Comparison of ENCODE assay signal across 19 cellular contexts in genomic region chr2:10576456-10576855, GRCh38.
"Had no signal": no experiment of that assay in that cellular context is flagged by ENCODE, and none has a peak within 500 bp of the region (broad histone marks: within the 10 kb centered on the region; RNA-seq: fewer than 3 reads in every experiment).

No MANE protein-coding gene starts in this region.

- H3K27ac Mint-ChIP-seq: activated CD4-positive, alpha-beta T cell treated with anti-CD3 and anti-CD28 coated beads, Interleukin-2, amount 10 ng/mL, durations not matched to agents 7 days and 5 days; progenitor cell of endocrine pancreas had no signal

- H3K4me3 ChIP-seq: ascending aorta, cardiac muscle cell, gastroesophageal sphincter, heart left ventricle, left lung, skin epidermis, tibial artery had no signal

- DNase-seq: activated CD4-positive, alpha-beta T cell treated with anti-CD3 and anti-CD28 coated beads, Interleukin-2, amount 10 ng/mL, durations not matched to agents 7 days and 5 days; activated CD4-positive, CD25-positive, alpha-beta regulatory T cell; activated CD8-positive, alpha-beta memory T cell treated with anti-CD3 and anti-CD28 coated beads, Interleukin-2, amount 50 U/mL, for 4 hours; activated effector memory CD4-positive, alpha-beta T cell treated with Interleukin-2 at 50 U/mL for 16 hours; activated naive CD4-positive, alpha-beta T cell treated with anti-CD3 and anti-CD28 coated beads, Interleukin-2, amount 50 U/mL, for 16 hours; activated T-cell treated with anti-CD3 and anti-CD28 coated beads, Interleukin-2, amount 50 U/mL, for 48 hours; effector memory CD8-positive, alpha-beta T cell; heart left ventricle; left lung; right cardiac atrium; stimulated activated naive CD8-positive, alpha-beta T cell treated with anti-CD3 and anti-CD28 coated beads, Interleukin-15, Interleukin-2, amounts not matched to agents 100 U/mL and 50 U/mL, for 24 hours; substantia nigra; tibial artery had no signal

- H3K27me3 ChIP-seq: ascending aorta, cardiac muscle cell, gastroesophageal sphincter, heart left ventricle, left lung, tibial artery had no signal

- H3K4me1 ChIP-seq: ascending aorta, heart left ventricle, left lung, tibial artery had no signal

- H3K9me3 ChIP-seq: ascending aorta, gastroesophageal sphincter, heart left ventricle, left lung, tibial artery had no signal

- ATAC-seq: effector memory CD8-positive, alpha-beta T cell; gastroesophageal sphincter; heart left ventricle; right cardiac atrium; stimulated activated naive CD8-positive, alpha-beta T cell treated with anti-CD3 and anti-CD28 coated beads, Interleukin-15, Interleukin-2, amounts not matched to agents 100 U/mL and 50 U/mL, for 24 hours had no signal

- H3K27ac ChIP-seq: ascending aorta, cardiac muscle cell, gastroesophageal sphincter, heart left ventricle, left lung, skin epidermis, tibial artery had no signal

- H3K4me3 Mint-ChIP-seq: activated CD4-positive, alpha-beta T cell treated with anti-CD3 and anti-CD28 coated beads, Interleukin-2, amount 10 ng/mL, durations not matched to agents 7 days and 5 days; effector memory CD8-positive, alpha-beta T cell; neural crest cell had no signal

- H3K27me3 Mint-ChIP-seq: activated CD4-positive, alpha-beta T cell treated with anti-CD3 and anti-CD28 coated beads, Interleukin-2, amount 10 ng/mL, durations not matched to agents 7 days and 5 days; effector memory CD8-positive, alpha-beta T cell; progenitor cell of endocrine pancreas had no signal

- H3K9me3 Mint-ChIP-seq: activated CD4-positive, alpha-beta T cell treated with anti-CD3 and anti-CD28 coated beads, Interleukin-2, amount 10 ng/mL, durations not matched to agents 7 days and 5 days; effector memory CD8-positive, alpha-beta T cell; neural crest cell had no signal
